In the genomic region with DNA sequence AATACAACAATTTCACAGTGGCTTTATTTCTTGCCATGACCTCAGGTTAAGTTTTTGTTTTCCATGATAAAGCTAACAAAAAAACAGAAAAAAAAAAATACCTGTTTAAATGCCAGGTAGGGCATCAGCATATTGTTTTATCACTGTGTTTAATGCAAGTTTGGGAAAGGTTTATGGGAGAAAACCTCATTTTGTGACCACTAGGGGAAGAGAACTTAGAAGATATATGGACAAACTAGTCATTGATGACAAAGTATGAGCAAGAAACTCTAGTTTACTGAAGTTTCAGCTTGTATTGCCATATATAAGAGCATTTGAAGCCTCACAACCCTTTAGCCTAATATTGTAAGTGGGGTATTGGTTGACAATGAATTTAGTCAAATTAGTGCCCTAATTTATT, we compare ENCODE assay signal across 2 cellular contexts.
TF ChIP-seq lines count a peak whose summit lies in the region.

No MANE protein-coding gene starts in this region.

TF ChIP-seq in SK-N-SH, 30 proteins besides CTCF, POLR2A, EP300 and RAD21 (continued from another document):
- TF ChIP-seq, protein P1, sequence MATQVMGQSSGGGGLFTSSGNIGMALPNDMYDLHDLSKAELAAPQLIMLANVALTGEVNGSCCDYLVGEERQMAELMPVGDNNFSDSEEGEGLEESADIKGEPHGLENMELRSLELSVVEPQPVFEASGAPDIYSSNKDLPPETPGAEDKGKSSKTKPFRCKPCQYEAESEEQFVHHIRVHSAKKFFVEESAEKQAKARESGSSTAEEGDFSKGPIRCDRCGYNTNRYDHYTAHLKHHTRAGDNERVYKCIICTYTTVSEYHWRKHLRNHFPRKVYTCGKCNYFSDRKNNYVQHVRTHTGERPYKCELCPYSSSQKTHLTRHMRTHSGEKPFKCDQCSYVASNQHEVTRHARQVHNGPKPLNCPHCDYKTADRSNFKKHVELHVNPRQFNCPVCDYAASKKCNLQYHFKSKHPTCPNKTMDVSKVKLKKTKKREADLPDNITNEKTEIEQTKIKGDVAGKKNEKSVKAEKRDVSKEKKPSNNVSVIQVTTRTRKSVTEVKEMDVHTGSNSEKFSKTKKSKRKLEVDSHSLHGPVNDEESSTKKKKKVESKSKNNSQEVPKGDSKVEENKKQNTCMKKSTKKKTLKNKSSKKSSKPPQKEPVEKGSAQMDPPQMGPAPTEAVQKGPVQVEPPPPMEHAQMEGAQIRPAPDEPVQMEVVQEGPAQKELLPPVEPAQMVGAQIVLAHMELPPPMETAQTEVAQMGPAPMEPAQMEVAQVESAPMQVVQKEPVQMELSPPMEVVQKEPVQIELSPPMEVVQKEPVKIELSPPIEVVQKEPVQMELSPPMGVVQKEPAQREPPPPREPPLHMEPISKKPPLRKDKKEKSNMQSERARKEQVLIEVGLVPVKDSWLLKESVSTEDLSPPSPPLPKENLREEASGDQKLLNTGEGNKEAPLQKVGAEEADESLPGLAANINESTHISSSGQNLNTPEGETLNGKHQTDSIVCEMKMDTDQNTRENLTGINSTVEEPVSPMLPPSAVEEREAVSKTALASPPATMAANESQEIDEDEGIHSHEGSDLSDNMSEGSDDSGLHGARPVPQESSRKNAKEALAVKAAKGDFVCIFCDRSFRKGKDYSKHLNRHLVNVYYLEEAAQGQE (IDR thresholded peaks at IDR 0.05; ENCODE audit: low read depth, low read length): no peak
- TF ChIP-seq GATA2 (CRISPR knock-in tag; IDR thresholded peaks at IDR 0.05): no peak
- no peak for TF ChIP-seq SMC3 (IDR thresholded peaks at IDR 0.05; ENCODE audit: low read depth, low read length)
- no peak for TF ChIP-seq NRF1 (IDR thresholded peaks at IDR 0.05; ENCODE audit: low read depth, low read length)
- no peak for TF ChIP-seq MEF2A (IDR thresholded peaks at IDR 0.05; ENCODE audit: borderline replicate concordance, low read depth)
- TF ChIP-seq, protein P2, sequence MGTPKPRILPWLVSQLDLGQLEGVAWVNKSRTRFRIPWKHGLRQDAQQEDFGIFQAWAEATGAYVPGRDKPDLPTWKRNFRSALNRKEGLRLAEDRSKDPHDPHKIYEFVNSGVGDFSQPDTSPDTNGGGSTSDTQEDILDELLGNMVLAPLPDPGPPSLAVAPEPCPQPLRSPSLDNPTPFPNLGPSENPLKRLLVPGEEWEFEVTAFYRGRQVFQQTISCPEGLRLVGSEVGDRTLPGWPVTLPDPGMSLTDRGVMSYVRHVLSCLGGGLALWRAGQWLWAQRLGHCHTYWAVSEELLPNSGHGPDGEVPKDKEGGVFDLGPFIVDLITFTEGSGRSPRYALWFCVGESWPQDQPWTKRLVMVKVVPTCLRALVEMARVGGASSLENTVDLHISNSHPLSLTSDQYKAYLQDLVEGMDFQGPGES (IDR thresholded peaks at IDR 0.05; ENCODE audit: low read depth, low read length): no peak
- no peak for TF ChIP-seq TAF1 (IDR thresholded peaks at IDR 0.05; ENCODE audit: borderline replicate concordance, low read depth, low read length)
- TF ChIP-seq EZH2phosphoT487 (IDR thresholded peaks at IDR 0.05; ENCODE audit: borderline replicate concordance, low read depth): no peak
- no peak for TF ChIP-seq YY1 (IDR thresholded peaks at IDR 0.05; ENCODE audit: low read depth)
- TF ChIP-seq FOXJ3 (CRISPR knock-in tag; IDR thresholded peaks at IDR 0.05): no peak
- TF ChIP-seq FOSL2 (IDR thresholded peaks at IDR 0.05; ENCODE audit: borderline replicate concordance, low read depth): no peak

TF ChIP-seq in SK-N-SH treated with all-trans-retinoic acid at 6 μM for 48 hours, 23 proteins besides CTCF, POLR2A, EP300 and RAD21 (continued from another document):
- TF ChIP-seq PPARA (CRISPR knock-in tag; IDR thresholded peaks at IDR 0.05; ENCODE audit: borderline replicate concordance) (no peak), ZNF565 (CRISPR knock-in tag; conservative IDR thresholded peaks at IDR 0.05; ENCODE audit: low read depth) (no peak), BACH2 (CRISPR knock-in tag; IDR thresholded peaks at IDR 0.05; ENCODE audit: borderline replicate concordance) (no peak)
- TF ChIP-seq, protein P3, sequence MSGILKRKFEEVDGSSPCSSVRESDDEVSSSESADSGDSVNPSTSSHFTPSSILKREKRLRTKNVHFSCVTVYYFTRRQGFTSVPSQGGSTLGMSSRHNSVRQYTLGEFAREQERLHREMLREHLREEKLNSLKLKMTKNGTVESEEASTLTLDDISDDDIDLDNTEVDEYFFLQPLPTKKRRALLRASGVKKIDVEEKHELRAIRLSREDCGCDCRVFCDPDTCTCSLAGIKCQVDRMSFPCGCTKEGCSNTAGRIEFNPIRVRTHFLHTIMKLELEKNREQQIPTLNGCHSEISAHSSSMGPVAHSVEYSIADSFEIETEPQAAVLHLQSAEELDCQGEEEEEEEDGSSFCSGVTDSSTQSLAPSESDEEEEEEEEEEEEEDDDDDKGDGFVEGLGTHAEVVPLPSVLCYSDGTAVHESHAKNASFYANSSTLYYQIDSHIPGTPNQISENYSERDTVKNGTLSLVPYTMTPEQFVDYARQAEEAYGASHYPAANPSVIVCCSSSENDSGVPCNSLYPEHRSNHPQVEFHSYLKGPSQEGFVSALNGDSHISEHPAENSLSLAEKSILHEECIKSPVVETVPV (CRISPR knock-in tag; IDR thresholded peaks at IDR 0.05): no peak
- TF ChIP-seq, protein P4, sequence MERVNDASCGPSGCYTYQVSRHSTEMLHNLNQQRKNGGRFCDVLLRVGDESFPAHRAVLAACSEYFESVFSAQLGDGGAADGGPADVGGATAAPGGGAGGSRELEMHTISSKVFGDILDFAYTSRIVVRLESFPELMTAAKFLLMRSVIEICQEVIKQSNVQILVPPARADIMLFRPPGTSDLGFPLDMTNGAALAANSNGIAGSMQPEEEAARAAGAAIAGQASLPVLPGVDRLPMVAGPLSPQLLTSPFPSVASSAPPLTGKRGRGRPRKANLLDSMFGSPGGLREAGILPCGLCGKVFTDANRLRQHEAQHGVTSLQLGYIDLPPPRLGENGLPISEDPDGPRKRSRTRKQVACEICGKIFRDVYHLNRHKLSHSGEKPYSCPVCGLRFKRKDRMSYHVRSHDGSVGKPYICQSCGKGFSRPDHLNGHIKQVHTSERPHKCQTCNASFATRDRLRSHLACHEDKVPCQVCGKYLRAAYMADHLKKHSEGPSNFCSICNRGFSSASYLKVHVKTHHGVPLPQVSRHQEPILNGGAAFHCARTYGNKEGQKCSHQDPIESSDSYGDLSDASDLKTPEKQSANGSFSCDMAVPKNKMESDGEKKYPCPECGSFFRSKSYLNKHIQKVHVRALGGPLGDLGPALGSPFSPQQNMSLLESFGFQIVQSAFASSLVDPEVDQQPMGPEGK (CRISPR knock-in tag; IDR thresholded peaks at IDR 0.05; ENCODE audit: borderline replicate concordance): no peak
